8 cellular contexts compared by ENCODE assay signal in the genomic region with DNA sequence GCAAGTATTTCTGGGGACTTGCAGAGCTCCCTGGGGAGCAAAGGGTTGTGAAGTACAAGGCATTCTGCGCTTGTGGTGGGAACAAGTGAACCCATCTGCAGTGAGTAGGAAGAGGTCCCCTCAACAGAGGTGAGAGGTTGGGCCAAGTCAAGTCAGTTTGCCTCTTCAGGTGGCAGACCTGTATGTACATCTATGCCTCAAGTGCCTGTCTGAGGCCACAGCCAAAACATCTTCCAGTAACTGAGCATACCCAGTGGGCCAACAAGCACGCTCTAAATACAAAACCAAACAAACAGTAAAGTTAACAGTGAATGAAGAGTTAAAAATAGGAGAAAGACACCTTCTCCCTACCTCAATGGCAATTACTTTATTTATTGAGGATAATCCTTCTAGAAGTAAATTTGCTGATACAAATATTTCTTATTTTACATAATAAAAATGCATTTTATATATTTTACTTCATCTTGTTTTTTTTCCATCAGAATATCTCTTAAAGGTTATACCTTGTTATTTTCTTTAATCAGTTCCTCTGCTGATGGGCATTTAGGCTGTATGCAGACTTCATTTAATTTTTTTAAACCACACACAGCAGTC. TPM values are rescaled to one million over a fixed set of nuclear protein-coding genes. Genes with fewer than 3 reads are reported as not detected.
DNase-seq lines count a peak whose midpoint lies in the region; ATAC-seq and TF ChIP-seq lines count a peak whose summit lies in the region.

No MANE protein-coding gene starts in this region.

- H3F3A ChIP-seq in smooth muscle cell (ENCODE audit: low read depth): peaks cover 20% of the 10 kb centered on the region

- no peaks in the 10 kb centered on the region for H3K9me3 Mint-ChIP-seq in endodermal cell

- TF ChIP-seq CTCF in endodermal cell (conservative IDR thresholded peaks at IDR 0.05): no peak
- no peak for TF ChIP-seq CTCF in smooth muscle cell (IDR thresholded peaks at IDR 0.05; ENCODE audit: borderline replicate concordance, insufficient read depth, poor library complexity, severe bottlenecking)

- H3K4me3 Mint-ChIP-seq in endodermal cell: peak overlapping the region; percentile 65

- H3K9ac ChIP-seq in endodermal cell (ENCODE audit: extremely low read depth, low read length, poor library complexity, severe bottlenecking) (no peak overlapping the region), smooth muscle cell (ENCODE audit: low read depth) (no peak overlapping the region)

- H3K27ac ChIP-seq in endodermal cell (ENCODE audit: low read depth, low read length): peak overlapping the region; percentile 85
- H3K27ac ChIP-seq in smooth muscle cell (ENCODE audit: low read depth): peak overlapping the region; percentile 89

- 89% methylated on average over 2 of the region's 2 CpGs; no CpG with 5 or more reads in 1 of the 2 experiments for WGBS in endodermal cell (ENCODE audit: insufficient coverage in 1 of 2, insufficient read length in 1 of 2), 2 experiments
- 88% methylated on average over 2 of the region's 2 CpGs for WGBS in smooth muscle cell (ENCODE audit: low lambda C conversion rate)

- H3K36me3 Mint-ChIP-seq in endodermal cell (ENCODE audit: low read depth): no peaks in the 10 kb centered on the region

- no peak overlapping the region for H3K27ac Mint-ChIP-seq in endodermal cell

- ATAC-seq in GM19463 (IDR thresholded peaks at IDR 0.05; ENCODE audit: unreplicated experiment): peak; percentile 4
- ATAC-seq in HG03460 (IDR thresholded peaks at IDR 0.05; ENCODE audit: unreplicated experiment): peak; percentile 2

- H3K36me3 ChIP-seq in endodermal cell (ENCODE audit: control insufficient read depth, insufficient read depth, low read length) (no peaks in the 10 kb centered on the region), smooth muscle cell (ENCODE audit: low read depth) (no peaks in the 10 kb centered on the region)

- peaks cover 5% of the 10 kb centered on the region for H3K27me3 ChIP-seq in endodermal cell (ENCODE audit: control insufficient read depth, insufficient read depth, low read length, poor library complexity, severe bottlenecking)
- H3K27me3 ChIP-seq in smooth muscle cell (ENCODE audit: low read depth): no peaks in the 10 kb centered on the region

- H3K4me3 ChIP-seq in endodermal cell (ENCODE audit: low read length): no peak overlapping the region
- H3K4me3 ChIP-seq in smooth muscle cell: no peak overlapping the region

- H2AFZ ChIP-seq in smooth muscle cell (ENCODE audit: low read depth): no peak overlapping the region

- DNase-seq in endodermal cell (no peak), smooth muscle cell (lab: John Stamatoyannopoulos, UW; ENCODE audit: unreplicated experiment) (no peak), kidney glomerular epithelial cell (lab: John Stamatoyannopoulos, UW) (no peak), epidermal melanocyte (ENCODE audit: insufficient read length, low spot score) (no peak)
- DNase-seq in stimulated activated CD4-positive, alpha-beta T cell treated with anti-CD3 and anti-CD28 coated beads, Interleukin-12 subunit alpha, Interleukin-12 subunit beta, amount 100 ng/mL, for 4 hours: no peak
- DNase-seq in stimulated activated CD4-positive, alpha-beta T cell treated with anti-CD3 and anti-CD28 coated beads, Interleukin-4, amount 100 ng/mL, for 4 hours: no peak

- peaks cover 30% of the 10 kb centered on the region for H4K20me1 ChIP-seq in smooth muscle cell (ENCODE audit: low read depth)

- H3K9me3 ChIP-seq in endodermal cell (ENCODE audit: control insufficient read depth, low read length) (no peaks in the 10 kb centered on the region), smooth muscle cell (replicated peaks; ENCODE audit: low read depth) (no peaks in the 10 kb centered on the region)

- H3K4me1 ChIP-seq in endodermal cell (ENCODE audit: control insufficient read depth, insufficient read depth, low read length) (peaks cover 11% of the 10 kb centered on the region), smooth muscle cell (ENCODE audit: low read depth) (peaks cover 32% of the 10 kb centered on the region)

- H3K27me3 Mint-ChIP-seq in endodermal cell (ENCODE audit: insufficient read depth): peaks cover 23% of the 10 kb centered on the region

- H3K79me2 ChIP-seq in smooth muscle cell (ENCODE audit: low read depth): peaks cover 14% of the 10 kb centered on the region

- H3K4me2 ChIP-seq in smooth muscle cell: peak overlapping the region; percentile 84

- peaks cover 36% of the 10 kb centered on the region for H3K4me1 Mint-ChIP-seq in endodermal cell

RNA-seq across cellular contexts. Expression of a gene that starts 2.5 kb away (rescaled TPM):
- total RNA-seq in endodermal cell: 10 to 100 TPM; 15.3 to 23.2 TPM
- polyA plus RNA-seq in endodermal cell (2013, experiment 1 of 2): 71.8 TPM
- 75.2 TPM for polyA plus RNA-seq in endodermal cell (2013, experiment 2 of 2)
- 25.5 and 25.7 TPM in 2 replicates for total RNA-seq in smooth muscle cell
- polyA plus RNA-seq in smooth muscle cell: 61.8 and 62.3 TPM in 2 replicates
